ENCODE assay signal across 8 cellular contexts in the genomic region with DNA sequence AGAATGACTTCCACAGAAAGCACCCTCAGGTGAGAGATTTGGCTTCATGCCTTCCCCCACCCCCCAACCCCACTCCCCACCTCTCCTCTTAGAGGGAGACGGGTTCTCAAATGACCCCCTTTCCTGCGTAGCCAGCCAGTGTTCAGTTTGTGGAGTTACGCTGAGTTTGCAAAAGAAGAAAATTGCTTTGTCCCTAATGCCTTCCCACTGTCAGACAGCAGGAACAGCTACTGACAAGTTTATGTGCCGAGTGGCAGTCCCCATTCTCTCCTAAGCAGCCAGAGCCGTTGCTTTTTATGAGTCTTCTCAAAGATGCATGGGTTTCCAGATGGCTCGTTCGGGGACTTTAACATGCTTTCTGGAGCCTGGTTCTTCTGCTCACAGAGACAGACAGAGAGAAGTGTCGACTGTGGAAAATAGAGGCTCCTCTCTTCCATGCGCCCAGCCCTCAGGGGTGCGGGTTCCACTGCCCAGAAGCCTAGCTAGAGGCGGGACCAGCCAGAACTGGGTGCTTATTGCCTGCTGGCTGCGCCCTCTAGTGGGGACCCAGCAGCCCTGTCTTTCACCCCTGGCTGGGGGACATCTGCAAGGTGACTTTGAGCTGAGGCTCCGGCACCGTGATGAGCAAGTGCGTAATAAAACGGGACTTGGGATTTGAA.
DNase-seq lines count a peak whose midpoint lies in the region; ATAC-seq and TF ChIP-seq lines count a peak whose summit lies in the region.

No MANE protein-coding gene starts in this region.

- DNase-seq in NCI-H345 treated with DMSO at 0.1 percent for 48 hours (lab: John Stamatoyannopoulos, UW; ENCODE audit: unreplicated experiment): peak; percentile 55
- DNase-seq in activated CD4-positive, alpha-beta T cell treated with anti-CD3 and anti-CD28 coated beads for 1 hour: peak; percentile 50
- peak; percentile 86 for DNase-seq in cerebellar cortex (ENCODE audit: low spot score)
- peak; percentile 66 for DNase-seq in stimulated activated CD4-positive, alpha-beta T cell treated with anti-CD3 and anti-CD28 coated beads, Interleukin-4, amount 100 ng/mL, for 1 hour

- H3K27me3 ChIP-seq in DOHH2 (ENCODE audit: control insufficient read depth, low read length): no peaks in the 10 kb centered on the region
- H3K27me3 ChIP-seq in layer of hippocampus (ENCODE audit: control insufficient read depth, insufficient read depth, low read length): no peaks in the 10 kb centered on the region

- H3F3A ChIP-seq in DOHH2 (ENCODE audit: control insufficient read depth, insufficient read depth): 0 out of 2 replicates have a peak, but pooled peaks cover 2% of the 10 kb centered on the region

- ATAC-seq in HG02798 (IDR thresholded peaks at IDR 0.05; ENCODE audit: poor library complexity, unreplicated experiment): peak; percentile 74
- no peak for ATAC-seq in GM21515 (IDR thresholded peaks at IDR 0.05; ENCODE audit: unreplicated experiment)

- no peaks in the 10 kb centered on the region for H3K79me2 ChIP-seq in DOHH2 (ENCODE audit: control insufficient read depth, low read length)

- no peak overlapping the region for H3K4me2 ChIP-seq in DOHH2 (ENCODE audit: low read length)

- no peaks in the 10 kb centered on the region for H3K9me2 ChIP-seq in DOHH2 (replicated peaks; ENCODE audit: control insufficient read depth, low read length)

- peaks cover 15% of the 10 kb centered on the region; the same call in 1 of the 2 replicates for H3K36me3 ChIP-seq in DOHH2 (ENCODE audit: control insufficient read depth, low read length)

- no peak overlapping the region for H3K4me3 ChIP-seq in DOHH2 (ENCODE audit: low read length)

- no peaks in the 10 kb centered on the region for H4K20me1 ChIP-seq in DOHH2 (ENCODE audit: control insufficient read depth, insufficient read depth, low read depth, low read length)

- H3K27ac ChIP-seq in DOHH2 (ENCODE audit: low read depth, low read length) (no peak overlapping the region), layer of hippocampus (ENCODE audit: low read depth, low read length) (peak overlapping the region; percentile 55)

- peak; percentile 97 for TF ChIP-seq CTCF in DOHH2 (IDR thresholded peaks at IDR 0.05; ENCODE audit: low read depth, low read length, poor library complexity, severe bottlenecking)

- H3K4me1 ChIP-seq in DOHH2 (ENCODE audit: control insufficient read depth, low read length): peaks cover 14% of the 10 kb centered on the region

- H3K9me3 ChIP-seq in DOHH2 (ENCODE audit: control insufficient read depth, insufficient read depth, low read length): no peaks in the 10 kb centered on the region
